Comparison of ENCODE assay signal across 21 cellular contexts in genomic region chrX:95071052-95071451, GRCh38.
DNase-seq lines count a peak whose midpoint lies in the region; ATAC-seq, FAIRE-seq and TF ChIP-seq lines count a peak whose summit lies in the region.
"Had no signal": no experiment of that assay in that cellular context is flagged by ENCODE, and none has a peak within 500 bp of the region (broad histone marks: within the 10 kb centered on the region; RNA-seq: fewer than 3 reads in every experiment).

No MANE protein-coding gene starts in this region.

- H3K27me3 Mint-ChIP-seq in astrocyte (ENCODE audit: low read depth, unreplicated experiment) (no peaks in the 10 kb centered on the region), type B pancreatic cell (no peaks in the 10 kb centered on the region)
- H3K27me3 Mint-ChIP-seq in activated CD4-positive, alpha-beta T cell treated with anti-CD3 and anti-CD28 coated beads for 36 hours: no peaks in the 10 kb centered on the region
- H3K27me3 Mint-ChIP-seq: naive thymus-derived CD4-positive, alpha-beta T cell had no signal

- TF ChIP-seq CTCF in left ventricle myocardium inferior (IDR thresholded peaks at IDR 0.05; ENCODE audit: borderline replicate concordance) (peak; percentile 27), astrocyte (IDR thresholded peaks at IDR 0.05; ENCODE audit: insufficient read depth, low read depth, low read length) (peak; percentile 12), fibroblast of villous mesenchyme (IDR thresholded peaks at IDR 0.05; ENCODE audit: insufficient read depth, low read depth, low read length) (peak; percentile 20), type B pancreatic cell (conservative IDR thresholded peaks at IDR 0.05) (peak; percentile 64)

- no peak overlapping the region for H3K4me2 ChIP-seq in astrocyte (ENCODE audit: low read length)

- H4K20me1 ChIP-seq in astrocyte (ENCODE audit: insufficient read depth, low read length): no peaks in the 10 kb centered on the region

- H3K36me3 Mint-ChIP-seq in astrocyte (ENCODE audit: low read depth, unreplicated experiment) (no peaks in the 10 kb centered on the region), type B pancreatic cell (no peaks in the 10 kb centered on the region)
- no peaks in the 10 kb centered on the region for H3K36me3 Mint-ChIP-seq in activated CD4-positive, alpha-beta T cell treated with anti-CD3 and anti-CD28 coated beads for 36 hours (ENCODE audit: low read depth)
- H3K36me3 Mint-ChIP-seq: CD8-positive, alpha-beta memory T cell; naive thymus-derived CD4-positive, alpha-beta T cell had no signal

- H3K27me3 ChIP-seq in left ventricle myocardium inferior (ENCODE audit: low read depth) (no peaks in the 10 kb centered on the region), right cardiac atrium (ENCODE audit: control insufficient read depth, insufficient read depth) (no peaks in the 10 kb centered on the region), astrocyte (ENCODE audit: insufficient read depth, low read length) (no peaks in the 10 kb centered on the region)

- WGBS in right cardiac atrium: 97% methylated on average over 1 of the region's 1 CpG

- H3K9ac ChIP-seq in astrocyte (ENCODE audit: low read length): no peak overlapping the region

- H3K79me2 ChIP-seq in astrocyte (ENCODE audit: insufficient read depth, low read length): no peaks in the 10 kb centered on the region

- CTCF ChIA-PET in activated CD4-positive, alpha-beta T cell treated with anti-CD3 and anti-CD28 coated beads for 36 hours (lab: Charles Lee): interaction anchor here (0.6 kb wide), 1 partner anchor 826 kb away, joined by 3 read pairs; no protein-coding TSS in a partner anchor

- intact Hi-C loops in left ventricle myocardium inferior (cut with micrococcal nuclease) (no loop called here), right cardiac atrium (cut with DNase I) (no loop called here)
- intact Hi-C loops in activated CD4-positive, alpha-beta T cell treated with anti-CD3 and anti-CD28 coated beads for 36 hours (cut with DNase I, micrococcal nuclease): loop anchor here in 1 of 2 experiments (10.0 kb wide), 1 partner anchor 1196 kb away; no protein-coding TSS in a partner anchor

- H3K27ac ChIP-seq in left ventricle myocardium inferior (replicated peaks): no peak overlapping the region
- no peak overlapping the region for H3K27ac ChIP-seq in right cardiac atrium (ENCODE audit: low read length)
- no peak overlapping the region for H3K27ac ChIP-seq in astrocyte (ENCODE audit: low read depth, low read length)
- H3K27ac ChIP-seq: coronary artery, thyroid gland had no signal

- no peak for ATAC-seq in right cardiac atrium
- no peak for ATAC-seq in HG03439 (IDR thresholded peaks at IDR 0.05; ENCODE audit: unreplicated experiment)
- no peak for ATAC-seq in activated CD4-positive, alpha-beta T cell treated with anti-CD3 and anti-CD28 coated beads for 36 hours
- ATAC-seq: K562; naive thymus-derived CD4-positive, alpha-beta T cell had no signal

- DNase-seq in left ventricle myocardium inferior (no peak), right cardiac atrium (no peak), astrocyte (ENCODE audit: low read depth) (no peak), fibroblast of villous mesenchyme (ENCODE audit: low read depth) (no peak), type B pancreatic cell (ENCODE audit: extremely low spot score, unreplicated experiment) (no peak), NCI-H2227 treated with DMSO at 0.1 percent for 48 hours (lab: John Stamatoyannopoulos, UW) (no peak)
- DNase-seq in activated CD4-positive, alpha-beta T cell treated with anti-CD3 and anti-CD28 coated beads for 36 hours: no peak
- DNase-seq: activated CD4-positive, alpha-beta T cell treated with anti-CD3 and anti-CD28 coated beads, Interleukin-2, amount 50 U/mL, for 48 hours; CD8-positive, alpha-beta memory T cell; DMS79; GOT3; kidney glomerular epithelial cell; mesenchymal stem cell; naive thymus-derived CD4-positive, alpha-beta T cell; NCI-H1694 treated with DMSO at 0.1 percent for 48 hours; NCI-H748 treated with DMSO at 0.1 percent for 48 hours; stimulated activated naive CD4-positive, alpha-beta T cell treated with Interleukin-2 at 50 U/mL for 16 hours; thyroid gland had no signal

- H3K4me3 Mint-ChIP-seq in astrocyte (ENCODE audit: unreplicated experiment) (no peak overlapping the region), type B pancreatic cell (no peak overlapping the region)
- H3K4me3 Mint-ChIP-seq in activated CD4-positive, alpha-beta T cell treated with anti-CD3 and anti-CD28 coated beads for 36 hours: no peak overlapping the region
- H3K4me3 Mint-ChIP-seq: CD8-positive, alpha-beta memory T cell; naive thymus-derived CD4-positive, alpha-beta T cell had no signal

- FAIRE-seq in astrocyte (lab: Jason Lieb, UNC): no peak
- FAIRE-seq: K562 had no signal

- H3K4me1 Mint-ChIP-seq in astrocyte (ENCODE audit: low read depth, unreplicated experiment): peaks cover under 1% of the 10 kb centered on the region
- H3K4me1 Mint-ChIP-seq in type B pancreatic cell (ENCODE audit: unreplicated experiment): no peaks in the 10 kb centered on the region
- H3K4me1 Mint-ChIP-seq in activated CD4-positive, alpha-beta T cell treated with anti-CD3 and anti-CD28 coated beads for 36 hours: no peaks in the 10 kb centered on the region
- H3K4me1 Mint-ChIP-seq: CD8-positive, alpha-beta memory T cell; naive thymus-derived CD4-positive, alpha-beta T cell had no signal

- H3K4me1 ChIP-seq in left ventricle myocardium inferior (no peaks in the 10 kb centered on the region), right cardiac atrium (ENCODE audit: control insufficient read depth, insufficient read depth, low read length) (no peaks in the 10 kb centered on the region), astrocyte (ENCODE audit: insufficient read depth, low read length) (no peaks in the 10 kb centered on the region)
- H3K4me1 ChIP-seq: thyroid gland had no signal

- H3K27ac Mint-ChIP-seq in astrocyte (ENCODE audit: unreplicated experiment): no peak overlapping the region
- H3K27ac Mint-ChIP-seq in type B pancreatic cell: no peak overlapping the region
- no peak overlapping the region for H3K27ac Mint-ChIP-seq in activated CD4-positive, alpha-beta T cell treated with anti-CD3 and anti-CD28 coated beads for 36 hours
- H3K27ac Mint-ChIP-seq: CD8-positive, alpha-beta memory T cell; naive thymus-derived CD4-positive, alpha-beta T cell had no signal

- H2AFZ ChIP-seq in astrocyte (ENCODE audit: low read depth, low read length): no peak overlapping the region

- no peak overlapping the region for H3K4me3 ChIP-seq in left ventricle myocardium inferior
- no peak overlapping the region for H3K4me3 ChIP-seq in right cardiac atrium (ENCODE audit: low read length)
- H3K4me3 ChIP-seq in astrocyte (ENCODE audit: insufficient read depth, low read depth, low read length): no peak overlapping the region
- H3K4me3 ChIP-seq in fibroblast of villous mesenchyme (ENCODE audit: low read depth, low read length): no peak overlapping the region
- H3K4me3 ChIP-seq: coronary artery, K562, thyroid gland had no signal

- POLR2A ChIA-PET in activated CD4-positive, alpha-beta T cell treated with anti-CD3 and anti-CD28 coated beads for 36 hours (lab: Charles Lee): no interaction called here

- H3K9me3 Mint-ChIP-seq in astrocyte (ENCODE audit: unreplicated experiment) (no peaks in the 10 kb centered on the region), type B pancreatic cell (no peaks in the 10 kb centered on the region)
- no peaks in the 10 kb centered on the region for H3K9me3 Mint-ChIP-seq in activated CD4-positive, alpha-beta T cell treated with anti-CD3 and anti-CD28 coated beads for 36 hours (ENCODE audit: low read depth)

- H3K36me3 ChIP-seq in left ventricle myocardium inferior (no peaks in the 10 kb centered on the region), astrocyte (ENCODE audit: insufficient read depth, low read length) (no peaks in the 10 kb centered on the region)
- H3K36me3 ChIP-seq: thyroid gland had no signal

- H3K9me3 ChIP-seq in left ventricle myocardium inferior (replicated peaks) (no peaks in the 10 kb centered on the region), right cardiac atrium (ENCODE audit: control insufficient read depth, low read length) (no peaks in the 10 kb centered on the region), astrocyte (ENCODE audit: insufficient read depth, low read depth, low read length) (no peaks in the 10 kb centered on the region)
- H3K9me3 ChIP-seq: thyroid gland had no signal

Comparison
In these comparisons a context has a peak if more than half of its experiments do, and no peak if none do; other contexts are left out.
1. CTCF ChIP-seq: peak in every context shown above with its lines; median percentile 64 in type B pancreatic cell; 27 in left ventricle myocardium inferior; 20 in fibroblast of villous mesenchyme; 12 in astrocyte.